ENCODE assay signal across 20 cellular contexts in genomic region chr11:43712676-43713075, GRCh38. TPM values are rescaled to one million over a fixed set of nuclear protein-coding genes. Genes with fewer than 3 reads are reported as not detected.
DNase-seq lines count a peak whose midpoint lies in the region; ATAC-seq and TF ChIP-seq lines count a peak whose summit lies in the region.
"Had no signal": no experiment of that assay in that cellular context is flagged by ENCODE, and none has a peak within 500 bp of the region (broad histone marks: within the 10 kb centered on the region; RNA-seq: fewer than 3 reads in every experiment).

No MANE protein-coding gene starts in this region.

- no peak for TF ChIP-seq CTCF in IMR-90 (conservative IDR thresholded peaks at IDR 0.05; ENCODE audit: low read depth, low read length)
- TF ChIP-seq CTCF in fibroblast of lung (conservative IDR thresholded peaks at IDR 0.05 in 1 of 2, IDR thresholded peaks at IDR 0.05 in 1 of 2; ENCODE audit: low read depth in 1 of 2, low read length in 2 of 2): no peak
- TF ChIP-seq CTCF in mammary epithelial cell (conservative IDR thresholded peaks at IDR 0.05 in 1 of 2, IDR thresholded peaks at IDR 0.05 in 1 of 2; ENCODE audit: extremely low read depth in 1 of 2, insufficient read depth in 1 of 2, low read depth in 1 of 2, low read length in 2 of 2): no peak

- H3K79me2 ChIP-seq in fibroblast of lung (ENCODE audit: control insufficient read depth, insufficient read depth, low read length) (peaks cover 1% of the 10 kb centered on the region), mammary epithelial cell (ENCODE audit: insufficient read depth, low read length) (peaks cover 84% of the 10 kb centered on the region)

- DNase-seq in ELR (ENCODE audit: low read depth) (peak; percentile 73), IMR-90 (peak; percentile 89), fibroblast of lung (ENCODE audit: low read depth in 2 of 2) (peak; percentile 34 to 81), aorta (no peak), mammary epithelial cell (no peak)
- no peak for DNase-seq in stimulated activated effector memory CD8-positive, alpha-beta T cell treated with anti-CD3 and anti-CD28 coated beads, Interleukin-12 subunit alpha, Interleukin-12 subunit beta, amount 100 ng/mL, for 72 hours (ENCODE audit: low spot score in 2 of 2)
- DNase-seq: ACHN, DMS 273 treated with DMSO at 0.1 percent for 48 hours, H7, NCI-H1417, NCI-H187, NCI-H2107, NCI-H510A treated with DMSO at 0.1 percent for 48 hours, NCI-H82, SIG-M5, T-cell had no signal

- H2BK20ac ChIP-seq in IMR-90 (ENCODE audit: low read depth, low read length): peak overlapping the region; percentile 48

- POLR2A ChIA-PET in IMR-90 (lab: Charles Lee; ENCODE audit: unreplicated experiment): no interaction called here

- H3K9me1 ChIP-seq in IMR-90 (ENCODE audit: insufficient read depth, low read length): no peaks in the 10 kb centered on the region

- peaks cover 7 to 23% of the 10 kb centered on the region in 2 experiments for H3K79me1 ChIP-seq in IMR-90 (ENCODE audit: low read depth in 1 of 2, low read length in 2 of 2)

- peak overlapping the region; percentile 51; the same call in 1 of the 2 replicates for H4K91ac ChIP-seq in IMR-90 (ENCODE audit: insufficient read depth, low read depth, low read length)

- no CpG with 5 or more reads among the region's 4 CpGs for WGBS in IMR-90 (ENCODE audit: extremely low coverage in 2 of 2, insufficient read length in 1 of 2), 2 experiments
- WGBS in aorta, 2 donors: 50 to 65% methylated on average over 4 of the region's 4 CpGs
- 89% methylated on average over 4 of the region's 4 CpGs for WGBS in mammary epithelial cell (ENCODE audit: low coverage, missing lambda C conversion rate)

- peak overlapping the region; percentile 81 for H3K18ac ChIP-seq in IMR-90 (ENCODE audit: low read depth, low read length)

- peak; percentile 95 for ATAC-seq in IMR-90 (ENCODE audit: low read depth)
- ATAC-seq in stimulated activated effector memory CD8-positive, alpha-beta T cell treated with anti-CD3 and anti-CD28 coated beads, Interleukin-12 subunit alpha, Interleukin-12 subunit beta, amount 100 ng/mL, for 72 hours: peak; percentile 58
- no peak for ATAC-seq in aorta (ENCODE audit: low FRiP score)
- ATAC-seq in HG02588 (IDR thresholded peaks at IDR 0.05; ENCODE audit: unreplicated experiment): no peak
- ATAC-seq: SK-N-SH treated with all-trans-retinoic acid at 6 μM for 48 hours, T-cell had no signal

- H2AK9ac ChIP-seq in IMR-90 (replicated peaks; ENCODE audit: low read depth, low read length, poor library complexity): no peak overlapping the region

- H3K36me3 ChIP-seq in IMR-90 (ENCODE audit: control insufficient read depth, insufficient read depth, low read length) (no peaks in the 10 kb centered on the region), fibroblast of lung (ENCODE audit: control insufficient read depth, insufficient read depth, low read length) (no peaks in the 10 kb centered on the region), aorta (ENCODE audit: control insufficient read depth in 1 of 2, insufficient read depth in 2 of 2, low read length in 1 of 2) (no peaks in the 10 kb centered on the region), mammary epithelial cell (ENCODE audit: insufficient read depth, low read length) (peaks cover 8% of the 10 kb centered on the region)

- no peak overlapping the region for H3K4me3 ChIP-seq in IMR-90 (ENCODE audit: insufficient read depth, low read depth, low read length)
- H3K4me3 ChIP-seq in fibroblast of lung (replicated peaks in 1 of 4; ENCODE audit: control extremely low read depth in 1 of 4, insufficient read depth in 1 of 4, low read depth in 3 of 4, low read length in 4 of 4): no peak overlapping the region
- H3K4me3 ChIP-seq in aorta (ENCODE audit: low read length in 2 of 2): no peak overlapping the region
- no peak overlapping the region for H3K4me3 ChIP-seq in mammary epithelial cell (replicated peaks in 1 of 3; ENCODE audit: insufficient read depth in 1 of 3, low read depth in 2 of 3, low read length in 3 of 3)

- H3K9me3 ChIP-seq in IMR-90 (ENCODE audit: control insufficient read depth, insufficient read depth, low read length): no peaks in the 10 kb centered on the region; the same call in 1 of the 2 replicates
- no peaks in the 10 kb centered on the region for H3K9me3 ChIP-seq in fibroblast of lung (ENCODE audit: control insufficient read depth, insufficient read depth, low read depth, low read length)
- no peaks in the 10 kb centered on the region for H3K9me3 ChIP-seq in aorta (ENCODE audit: control insufficient read depth, low read length)
- no peaks in the 10 kb centered on the region for H3K9me3 ChIP-seq in mammary epithelial cell (replicated peaks; ENCODE audit: insufficient read depth, low read length)

- H3K4me1 ChIP-seq in IMR-90 (ENCODE audit: control insufficient read depth, insufficient read depth, low read length) (peaks cover 5% of the 10 kb centered on the region), fibroblast of lung (ENCODE audit: control insufficient read depth, extremely low read depth, insufficient read depth, low read length) (no peaks in the 10 kb centered on the region), aorta (ENCODE audit: control insufficient read depth in 1 of 2, insufficient read depth in 2 of 2, low read length in 2 of 2) (no peaks in the 10 kb centered on the region), mammary epithelial cell (ENCODE audit: insufficient read depth, low read length) (no peaks in the 10 kb centered on the region)

- peak overlapping the region; percentile 4; the same call in 1 of the 3 replicates for H2BK15ac ChIP-seq in IMR-90 (ENCODE audit: low read depth, low read length)

- H3K56ac ChIP-seq in IMR-90 (ENCODE audit: extremely low read depth, insufficient read depth, low read length): no peak overlapping the region

- H2BK120ac ChIP-seq in IMR-90 (ENCODE audit: low read depth, low read length): peak overlapping the region; percentile 60; the same call in 1 of the 2 replicates

- CTCF ChIA-PET in IMR-90 (lab: Yijun Ruan, JAX): no interaction called here
- CTCF ChIA-PET in mammary epithelial cell (lab: Charles Lee; ENCODE audit: low non-redundant PET): no interaction called here

- no peaks in the 10 kb centered on the region for H3K36me3 Mint-ChIP-seq in stimulated activated effector memory CD8-positive, alpha-beta T cell treated with anti-CD3 and anti-CD28 coated beads, Interleukin-12 subunit alpha, Interleukin-12 subunit beta, amount 100 ng/mL, for 72 hours

- peak overlapping the region; percentile 89 for H2BK5ac ChIP-seq in IMR-90 (ENCODE audit: low read depth, low read length, poor library complexity, severe bottlenecking)

- H3K4ac ChIP-seq in IMR-90 (ENCODE audit: low read depth, low read length): peak overlapping the region; percentile 65; the same call in 1 of the 2 replicates

- no peaks in the 10 kb centered on the region for H4K20me1 ChIP-seq in IMR-90 (ENCODE audit: insufficient read depth, low read length)
- no peaks in the 10 kb centered on the region for H4K20me1 ChIP-seq in fibroblast of lung (ENCODE audit: control insufficient read depth, extremely low read depth, insufficient read depth, low read length)
- peaks cover 2% of the 10 kb centered on the region for H4K20me1 ChIP-seq in mammary epithelial cell (ENCODE audit: insufficient read depth, low read length)

- no TSS peak for BruUV-seq in IMR-90 (replicated peaks; lab: Mats Ljungman, UMichigan)
- no TSS peak for BruUV-seq in mammary epithelial cell (replicated peaks; lab: Mats Ljungman, UMichigan)

- H3K27ac ChIP-seq in IMR-90 (ENCODE audit: insufficient read depth, low read length) (peak overlapping the region; percentile 42; the same call in 1 of the 2 replicates), fibroblast of lung (ENCODE audit: insufficient read depth, low read length) (no peak overlapping the region), aorta (ENCODE audit: low read depth in 1 of 2, low read length in 2 of 2) (no peak overlapping the region), mammary epithelial cell (ENCODE audit: insufficient read depth, low read depth, low read length) (no peak overlapping the region)
- H3K27ac ChIP-seq: RWPE1 had no signal

- intact Hi-C loops in IMR-90 (cut with micrococcal nuclease) (no loop called here), aorta (cut with DNase I) (no loop called here), mammary epithelial cell (cut with micrococcal nuclease) (no loop called here)

- H3K4me3 Mint-ChIP-seq in stimulated activated effector memory CD8-positive, alpha-beta T cell treated with anti-CD3 and anti-CD28 coated beads, Interleukin-12 subunit alpha, Interleukin-12 subunit beta, amount 100 ng/mL, for 72 hours: no peak overlapping the region
- H3K4me3 Mint-ChIP-seq: CD14-positive monocyte, T-cell had no signal

- H3K14ac ChIP-seq in IMR-90 (replicated peaks; ENCODE audit: low read depth, low read length): 0 out of 2 replicates have a peak overlapping the region, but pooled peaks have one; percentile 37

- H3K27ac Mint-ChIP-seq in stimulated activated effector memory CD8-positive, alpha-beta T cell treated with anti-CD3 and anti-CD28 coated beads, Interleukin-12 subunit alpha, Interleukin-12 subunit beta, amount 100 ng/mL, for 72 hours: no peak overlapping the region
- H3K27ac Mint-ChIP-seq: CD14-positive monocyte, T-cell had no signal

- H3K27me3 ChIP-seq in IMR-90 (ENCODE audit: control insufficient read depth, insufficient read depth, low read length) (no peaks in the 10 kb centered on the region), fibroblast of lung (ENCODE audit: control insufficient read depth, insufficient read depth, low read length) (no peaks in the 10 kb centered on the region), aorta (ENCODE audit: control insufficient read depth in 1 of 2, insufficient read depth in 2 of 2, low read length in 1 of 2) (no peaks in the 10 kb centered on the region), mammary epithelial cell (ENCODE audit: insufficient read depth, low read length) (no peaks in the 10 kb centered on the region)

- H3K9ac ChIP-seq in IMR-90 (ENCODE audit: low read depth, low read length): no peak overlapping the region
- H3K9ac ChIP-seq in fibroblast of lung (ENCODE audit: insufficient read depth, low read length): no peak overlapping the region
- no peak overlapping the region for H3K9ac ChIP-seq in mammary epithelial cell (ENCODE audit: insufficient read depth, low read length)

- H3K23ac ChIP-seq in IMR-90 (ENCODE audit: low read depth, low read length): no peak overlapping the region

- H3K4me1 Mint-ChIP-seq in stimulated activated effector memory CD8-positive, alpha-beta T cell treated with anti-CD3 and anti-CD28 coated beads, Interleukin-12 subunit alpha, Interleukin-12 subunit beta, amount 100 ng/mL, for 72 hours: peaks cover 6% of the 10 kb centered on the region
- H3K4me1 Mint-ChIP-seq: CD14-positive monocyte had no signal

- peak overlapping the region in 1 of 2 experiments; percentile 37; a peak in 1 of 4 replicates for H4K8ac ChIP-seq in IMR-90 (ENCODE audit: low read depth in 2 of 2, low read length in 2 of 2)

- peak overlapping the region; percentile 93 for H3K4me2 ChIP-seq in IMR-90 (ENCODE audit: low read depth, low read length)
- H3K4me2 ChIP-seq in fibroblast of lung (ENCODE audit: extremely low read depth, insufficient read depth, low read length): no peak overlapping the region
- H3K4me2 ChIP-seq in mammary epithelial cell (ENCODE audit: insufficient read depth, low read depth, low read length): no peak overlapping the region

- TF ChIP-seq RAD21 in IMR-90 (IDR thresholded peaks at IDR 0.05; ENCODE audit: low read length): no peak

- H4K5ac ChIP-seq in IMR-90 (ENCODE audit: low read depth, low read length): no peak overlapping the region

- H3K9me3 Mint-ChIP-seq in stimulated activated effector memory CD8-positive, alpha-beta T cell treated with anti-CD3 and anti-CD28 coated beads, Interleukin-12 subunit alpha, Interleukin-12 subunit beta, amount 100 ng/mL, for 72 hours: no peaks in the 10 kb centered on the region

- H2AK5ac ChIP-seq in IMR-90 (ENCODE audit: low read depth, low read length): no peak overlapping the region

- no peak overlapping the region for H2AFZ ChIP-seq in IMR-90 (replicated peaks; ENCODE audit: low read length, poor library complexity)
- no peak overlapping the region for H2AFZ ChIP-seq in fibroblast of lung (ENCODE audit: low read length)
- no peak overlapping the region for H2AFZ ChIP-seq in mammary epithelial cell (ENCODE audit: low read depth, low read length)

- dilution Hi-C loops in IMR-90 (cut with HindIII; ENCODE audit: low sequenced_read_pairs, unreplicated experiment) (no loop called here), mammary epithelial cell (cut with HindIII; ENCODE audit: low sequenced_read_pairs) (no loop called here)

- in situ Hi-C loops in IMR-90 (cut with MboI; ENCODE audit: low sequenced_read_pairs): no loop called here
- in situ Hi-C loops in mammary epithelial cell (cut with MboI; ENCODE audit: low sequenced_read_pairs in 2 of 2): no loop called here

- TF ChIP-seq POLR2A in IMR-90 (IDR thresholded peaks at IDR 0.05; ENCODE audit: low read depth, low read length): no peak

RNA-seq across cellular contexts. Expression of gene HSD17B12, which starts 32.1 kb away (rescaled TPM):
- total RNA-seq in IMR-90 (2012; rRNA removed) (44.6 and 61.1 TPM in 2 replicates), fibroblast of lung (54.2 and 122 TPM in 2 replicates), aorta (100 to 1,000 TPM; 106 to 108 TPM), mammary epithelial cell (100 to 1,000 TPM; 151 to 175 TPM)
- polyA plus RNA-seq in IMR-90 (2012; rRNA removed) (32.9 and 38.0 TPM in 2 replicates), fibroblast of lung (86.7 and 95.4 TPM in 2 replicates), aorta (10 to 100 TPM; 62.2 to 68.5 TPM), mammary epithelial cell (71.4 TPM)
- polyA plus RNA-seq in IMR-90 (2012; cell fraction: cytosol; rRNA removed): 8.9 and 11.8 TPM in 2 replicates
- polyA plus RNA-seq in IMR-90 (2012; cell fraction: nucleus; rRNA removed; ENCODE audit: low replicate concordance): 3.2 and 30.0 TPM in 2 replicates
- polyA plus RNA-seq in fibroblast of lung (2012): 63.1 and 67.4 TPM in 2 replicates
- polyA minus RNA-seq in fibroblast of lung (ENCODE audit: low replicate concordance) (44.9 and 58.1 TPM in 2 replicates), mammary epithelial cell (277 TPM)

Comparison
In these comparisons a context has a peak if more than half of its experiments do, and no peak if none do; other contexts are left out.
1. DNase-seq: peak in ELR (single experiment), IMR-90 (single experiment) and fibroblast of lung (2 of 2); none in stimulated activated effector memory CD8-positive, alpha-beta T cell treated with anti-CD3 and anti-CD28 coated beads, Interleukin-12 subunit alpha, Interleukin-12 subunit beta, amount 100 ng/mL, for 72 hours (0 of 2), aorta (0 of 2) and mammary epithelial cell (single experiment).
2. ATAC-seq: peak in IMR-90 (single experiment) and stimulated activated effector memory CD8-positive, alpha-beta T cell treated with anti-CD3 and anti-CD28 coated beads, Interleukin-12 subunit alpha, Interleukin-12 subunit beta, amount 100 ng/mL, for 72 hours (single experiment); none in aorta (single experiment) and HG02588 (single experiment).